In the genomic region with DNA sequence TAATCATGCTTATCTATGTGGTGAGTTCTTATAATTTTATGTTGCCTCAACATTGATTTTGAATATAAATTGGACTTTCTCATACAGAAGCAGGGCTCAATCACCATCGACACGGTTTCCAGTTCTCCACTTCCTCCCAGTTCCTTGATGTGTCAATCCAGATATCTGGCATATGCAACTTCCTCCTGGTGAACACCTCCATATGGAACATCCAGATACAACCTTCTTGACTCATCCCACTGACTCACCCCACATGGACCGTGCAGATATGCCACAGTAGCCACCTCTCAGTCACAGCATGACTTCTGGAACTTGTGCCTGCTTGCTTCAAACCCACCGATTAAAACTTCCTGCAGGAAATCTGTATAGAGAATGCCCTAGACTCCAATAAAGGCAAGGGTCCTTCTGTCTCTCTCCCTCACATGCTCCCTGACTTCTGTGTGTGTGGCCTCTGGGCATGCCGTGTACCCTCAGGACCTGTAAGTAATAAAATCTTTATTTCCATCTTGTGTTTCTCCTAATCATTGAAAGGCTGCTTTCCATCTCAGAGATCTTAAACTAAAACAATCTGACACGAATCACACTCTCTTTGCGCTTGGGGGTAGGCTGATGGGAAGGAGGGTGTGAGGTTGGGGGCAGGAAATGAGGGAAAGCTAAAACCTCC, we compare ENCODE assay signal across 1 cellular context.
TF ChIP-seq lines count a peak whose summit lies in the region.

No MANE protein-coding gene starts in this region.

TF ChIP-seq in K562, 482 proteins besides CTCF, POLR2A, EP300 and RAD21 (continued from another document):
- TF ChIP-seq, protein P1, sequence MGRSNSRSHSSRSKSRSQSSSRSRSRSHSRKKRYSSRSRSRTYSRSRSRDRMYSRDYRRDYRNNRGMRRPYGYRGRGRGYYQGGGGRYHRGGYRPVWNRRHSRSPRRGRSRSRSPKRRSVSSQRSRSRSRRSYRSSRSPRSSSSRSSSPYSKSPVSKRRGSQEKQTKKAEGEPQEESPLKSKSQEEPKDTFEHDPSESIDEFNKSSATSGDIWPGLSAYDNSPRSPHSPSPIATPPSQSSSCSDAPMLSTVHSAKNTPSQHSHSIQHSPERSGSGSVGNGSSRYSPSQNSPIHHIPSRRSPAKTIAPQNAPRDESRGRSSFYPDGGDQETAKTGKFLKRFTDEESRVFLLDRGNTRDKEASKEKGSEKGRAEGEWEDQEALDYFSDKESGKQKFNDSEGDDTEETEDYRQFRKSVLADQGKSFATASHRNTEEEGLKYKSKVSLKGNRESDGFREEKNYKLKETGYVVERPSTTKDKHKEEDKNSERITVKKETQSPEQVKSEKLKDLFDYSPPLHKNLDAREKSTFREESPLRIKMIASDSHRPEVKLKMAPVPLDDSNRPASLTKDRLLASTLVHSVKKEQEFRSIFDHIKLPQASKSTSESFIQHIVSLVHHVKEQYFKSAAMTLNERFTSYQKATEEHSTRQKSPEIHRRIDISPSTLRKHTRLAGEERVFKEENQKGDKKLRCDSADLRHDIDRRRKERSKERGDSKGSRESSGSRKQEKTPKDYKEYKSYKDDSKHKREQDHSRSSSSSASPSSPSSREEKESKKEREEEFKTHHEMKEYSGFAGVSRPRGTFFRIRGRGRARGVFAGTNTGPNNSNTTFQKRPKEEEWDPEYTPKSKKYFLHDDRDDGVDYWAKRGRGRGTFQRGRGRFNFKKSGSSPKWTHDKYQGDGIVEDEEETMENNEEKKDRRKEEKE (IDR thresholded peaks at IDR 0.05; ENCODE audit: borderline replicate concordance in 1 of 2, control insufficient read depth in 1 of 2, low read depth in 2 of 2, low read length in 1 of 2) = no peak
- TF ChIP-seq STAT5A (IDR thresholded peaks at IDR 0.05; ENCODE audit: borderline replicate concordance, low read length) = peak; percentile 73
- no peak for TF ChIP-seq PREB (CRISPR knock-in tag; IDR thresholded peaks at IDR 0.05)
- no peak for TF ChIP-seq DDX20 (tag; IDR thresholded peaks at IDR 0.05; ENCODE audit: low read depth)
- no peak for TF ChIP-seq ZNF780A (CRISPR knock-in tag; IDR thresholded peaks at IDR 0.05)
- TF ChIP-seq, protein P2, sequence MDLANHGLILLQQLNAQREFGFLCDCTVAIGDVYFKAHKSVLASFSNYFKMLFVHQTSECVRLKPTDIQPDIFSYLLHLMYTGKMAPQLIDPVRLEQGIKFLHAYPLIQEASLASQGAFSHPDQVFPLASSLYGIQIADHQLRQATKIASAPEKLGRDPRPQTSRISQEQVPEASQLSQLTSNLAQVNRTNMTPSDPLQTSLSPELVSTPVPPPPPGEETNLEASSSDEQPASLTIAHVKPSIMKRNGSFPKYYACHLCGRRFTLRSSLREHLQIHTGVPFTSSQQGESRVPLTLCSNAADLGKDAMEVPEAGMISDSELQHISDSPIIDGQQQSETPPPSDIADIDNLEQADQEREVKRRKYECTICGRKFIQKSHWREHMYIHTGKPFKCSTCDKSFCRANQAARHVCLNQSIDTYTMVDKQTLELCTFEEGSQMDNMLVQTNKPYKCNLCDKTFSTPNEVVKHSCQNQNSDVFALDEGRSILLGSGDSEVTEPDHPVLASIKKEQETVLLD (IDR thresholded peaks at IDR 0.05) = no peak
- no peak for TF ChIP-seq ZNF282 (CRISPR knock-in tag; IDR thresholded peaks at IDR 0.05)
- TF ChIP-seq MBD2 (IDR thresholded peaks at IDR 0.05; ENCODE audit: borderline replicate concordance, low read depth) = peak; percentile 66
- TF ChIP-seq SMC3 (conservative IDR thresholded peaks at IDR 0.05; ENCODE audit: insufficient read depth, low read depth, low read length) = no peak
- peak; percentile 40; the same call in 1 of the 2 replicates for TF ChIP-seq SP1 (CRISPR knock-in tag; IDR thresholded peaks at IDR 0.05)
- TF ChIP-seq, protein P3, sequence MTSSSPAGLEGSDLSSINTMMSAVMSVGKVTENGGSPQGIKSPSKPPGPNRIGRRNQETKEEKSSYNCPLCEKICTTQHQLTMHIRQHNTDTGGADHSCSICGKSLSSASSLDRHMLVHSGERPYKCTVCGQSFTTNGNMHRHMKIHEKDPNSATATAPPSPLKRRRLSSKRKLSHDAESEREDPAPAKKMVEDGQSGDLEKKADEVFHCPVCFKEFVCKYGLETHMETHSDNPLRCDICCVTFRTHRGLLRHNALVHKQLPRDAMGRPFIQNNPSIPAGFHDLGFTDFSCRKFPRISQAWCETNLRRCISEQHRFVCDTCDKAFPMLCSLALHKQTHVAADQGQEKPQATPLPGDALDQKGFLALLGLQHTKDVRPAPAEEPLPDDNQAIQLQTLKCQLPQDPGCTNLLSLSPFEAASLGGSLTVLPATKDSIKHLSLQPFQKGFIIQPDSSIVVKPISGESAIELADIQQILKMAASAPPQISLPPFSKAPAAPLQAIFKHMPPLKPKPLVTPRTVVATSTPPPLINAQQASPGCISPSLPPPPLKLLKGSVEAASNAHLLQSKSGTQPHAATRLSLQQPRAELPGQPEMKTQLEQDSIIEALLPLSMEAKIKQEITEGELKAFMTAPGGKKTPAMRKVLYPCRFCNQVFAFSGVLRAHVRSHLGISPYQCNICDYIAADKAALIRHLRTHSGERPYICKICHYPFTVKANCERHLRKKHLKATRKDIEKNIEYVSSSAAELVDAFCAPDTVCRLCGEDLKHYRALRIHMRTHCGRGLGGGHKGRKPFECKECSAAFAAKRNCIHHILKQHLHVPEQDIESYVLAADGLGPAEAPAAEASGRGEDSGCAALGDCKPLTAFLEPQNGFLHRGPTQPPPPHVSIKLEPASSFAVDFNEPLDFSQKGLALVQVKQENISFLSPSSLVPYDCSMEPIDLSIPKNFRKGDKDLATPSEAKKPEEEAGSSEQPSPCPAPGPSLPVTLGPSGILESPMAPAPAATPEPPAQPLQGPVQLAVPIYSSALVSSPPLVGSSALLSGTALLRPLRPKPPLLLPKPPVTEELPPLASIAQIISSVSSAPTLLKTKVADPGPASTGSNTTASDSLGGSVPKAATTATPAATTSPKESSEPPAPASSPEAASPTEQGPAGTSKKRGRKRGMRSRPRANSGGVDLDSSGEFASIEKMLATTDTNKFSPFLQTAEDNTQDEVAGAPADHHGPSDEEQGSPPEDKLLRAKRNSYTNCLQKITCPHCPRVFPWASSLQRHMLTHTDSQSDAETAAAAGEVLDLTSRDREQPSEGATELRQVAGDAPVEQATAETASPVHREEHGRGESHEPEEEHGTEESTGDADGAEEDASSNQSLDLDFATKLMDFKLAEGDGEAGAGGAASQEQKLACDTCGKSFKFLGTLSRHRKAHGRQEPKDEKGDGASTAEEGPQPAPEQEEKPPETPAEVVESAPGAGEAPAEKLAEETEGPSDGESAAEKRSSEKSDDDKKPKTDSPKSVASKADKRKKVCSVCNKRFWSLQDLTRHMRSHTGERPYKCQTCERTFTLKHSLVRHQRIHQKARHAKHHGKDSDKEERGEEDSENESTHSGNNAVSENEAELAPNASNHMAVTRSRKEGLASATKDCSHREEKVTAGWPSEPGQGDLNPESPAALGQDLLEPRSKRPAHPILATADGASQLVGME (CRISPR knock-in tag; IDR thresholded peaks at IDR 0.05) = no peak
- no peak for TF ChIP-seq ZNF717 (CRISPR knock-in tag; IDR thresholded peaks at IDR 0.05)
- no peak for TF ChIP-seq ESRRA (IDR thresholded peaks at IDR 0.05; ENCODE audit: borderline replicate concordance, low read depth)
- TF ChIP-seq FOXJ2 (tag; IDR thresholded peaks at IDR 0.05) = no peak
- TF ChIP-seq E2F3 (CRISPR knock-in tag; IDR thresholded peaks at IDR 0.05) = no peak
- TF ChIP-seq CEBPG (CRISPR knock-in tag; IDR thresholded peaks at IDR 0.05) = no peak; the same call in 1 of the 2 replicates
- TF ChIP-seq CEBPG (tag; conservative IDR thresholded peaks at IDR 0.05 in 1 of 2, IDR thresholded peaks at IDR 0.05 in 1 of 2) = peak in 1 of 2 experiments; percentile 84; a peak in 2 of 4 replicates
- TF ChIP-seq CTCFL (IDR thresholded peaks at IDR 0.05; ENCODE audit: borderline replicate concordance, insufficient read depth, low read depth, low read length, poor library complexity, severe bottlenecking) = no peak
- TF ChIP-seq MTA1 (IDR thresholded peaks at IDR 0.05; ENCODE audit: borderline replicate concordance) = peak; percentile 61; the same call in 1 of the 2 replicates
- no peak for TF ChIP-seq PTBP1 (IDR thresholded peaks at IDR 0.05; ENCODE audit: low read depth, low read length)
- TF ChIP-seq FOXA1 (IDR thresholded peaks at IDR 0.05; ENCODE audit: borderline replicate concordance) = no peak
- no peak for TF ChIP-seq KAT8 (IDR thresholded peaks at IDR 0.05; ENCODE audit: low read depth)
- TF ChIP-seq KDM2B (CRISPR knock-in tag; IDR thresholded peaks at IDR 0.05) = no peak
- no peak for TF ChIP-seq TEAD2 (tag; IDR thresholded peaks at IDR 0.05)
- no peak for TF ChIP-seq FUS (optimal IDR thresholded peaks at IDR 0.05; ENCODE audit: low read depth, low read length)
- no peak for TF ChIP-seq HCFC1 (IDR thresholded peaks at IDR 0.05; ENCODE audit: low read depth, low read length)
